ENCODE assay signal across 26 cellular contexts in the genomic region with DNA sequence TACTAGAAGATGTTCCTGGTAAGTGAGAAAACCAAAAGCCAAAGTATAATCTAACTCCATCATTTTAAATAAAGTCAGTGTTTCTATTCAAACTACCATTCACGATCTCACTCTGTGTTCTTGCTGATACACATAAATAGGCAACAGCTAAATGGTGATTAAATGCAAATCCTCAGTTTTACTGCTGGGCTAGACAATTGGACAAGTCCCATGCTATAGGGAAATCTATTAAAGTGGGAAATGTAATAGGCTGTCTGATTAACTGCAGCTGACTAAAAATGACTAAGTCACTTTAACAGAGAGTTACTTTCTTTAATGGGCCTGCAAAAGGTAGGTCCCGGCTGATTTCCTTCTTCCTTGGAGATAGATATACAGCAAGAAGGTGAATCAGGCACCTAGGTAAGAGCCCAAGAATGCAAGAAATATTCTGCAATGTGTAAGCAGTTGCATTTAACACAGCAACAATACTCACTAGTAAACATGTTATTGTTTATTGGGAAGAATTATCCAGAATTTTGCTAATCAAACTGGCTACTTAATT.
"Had no signal": no experiment of that assay in that cellular context is flagged by ENCODE, and none has a peak within 500 bp of the region (broad histone marks: within the 10 kb centered on the region; RNA-seq: fewer than 3 reads in every experiment).

No MANE protein-coding gene starts in this region.

- H3K27ac ChIP-seq: adrenal gland, body of pancreas, esophagus squamous epithelium, gastrocnemius medialis, hepatocyte, spleen, tibial nerve had no signal

- DNase-seq: activated CD4-positive, alpha-beta T cell treated with anti-CD3 and anti-CD28 coated beads for 36 hours; activated CD4-positive, alpha-beta T cell treated with anti-CD3 and anti-CD28 coated beads, Interleukin-2, amount 50 U/mL, for 4 hours; activated CD4-positive, CD25-positive, alpha-beta regulatory T cell; activated effector memory CD4-positive, alpha-beta T cell treated with anti-CD3 and anti-CD28 coated beads, Interleukin-2, amount 50 U/mL, for 16 hours; activated naive CD4-positive, alpha-beta T cell treated with anti-CD3 and anti-CD28 coated beads for 36 hours; activated naive CD8-positive, alpha-beta T cell treated with anti-CD3 and anti-CD28 coated beads for 36 hours; activated T-cell treated with anti-CD3 and anti-CD28 coated beads for 4 hours; adrenal gland; aorta; body of pancreas; caudate nucleus; cortex of kidney; esophagus squamous epithelium; gastrocnemius medialis; glutamatergic neuron; mesenchymal stem cell; naive thymus-derived CD8-positive, alpha-beta T cell; posterior cingulate gyrus; right cardiac atrium; spleen; stimulated activated naive CD4-positive, alpha-beta T cell; T-helper 1 cell had no signal

- H3K9me3 ChIP-seq: adrenal gland, body of pancreas, esophagus squamous epithelium, gastrocnemius medialis, tibial nerve had no signal

- H3K27me3 ChIP-seq: adrenal gland, body of pancreas, esophagus squamous epithelium, gastrocnemius medialis, hepatocyte, spleen, tibial nerve had no signal

- H3K79me2 ChIP-seq: hepatocyte had no signal

- H3K4me1 Mint-ChIP-seq: activated CD4-positive, alpha-beta T cell treated with anti-CD3 and anti-CD28 coated beads for 36 hours; activated naive CD8-positive, alpha-beta T cell treated with anti-CD3 and anti-CD28 coated beads for 36 hours; naive thymus-derived CD8-positive, alpha-beta T cell; neural crest cell had no signal

- ATAC-seq: activated CD4-positive, alpha-beta T cell treated with anti-CD3 and anti-CD28 coated beads for 36 hours; body of pancreas; gastrocnemius medialis; naive thymus-derived CD8-positive, alpha-beta T cell; right cardiac atrium had no signal

- H3K27ac Mint-ChIP-seq: activated CD4-positive, alpha-beta T cell treated with anti-CD3 and anti-CD28 coated beads for 36 hours; activated naive CD4-positive, alpha-beta T cell treated with anti-CD3 and anti-CD28 coated beads for 36 hours; activated naive CD8-positive, alpha-beta T cell treated with anti-CD3 and anti-CD28 coated beads for 36 hours; naive thymus-derived CD8-positive, alpha-beta T cell; T-helper 2 cell treated with Interferon-gamma antibody and Interleukin-4, amounts not matched to agents 5 μg/mL and 100 μg/mL, for 36 hours had no signal

- H3K36me3 Mint-ChIP-seq: activated naive CD8-positive, alpha-beta T cell treated with anti-CD3 and anti-CD28 coated beads for 36 hours; naive thymus-derived CD8-positive, alpha-beta T cell had no signal

- H3K4me3 ChIP-seq: adrenal gland, body of pancreas, esophagus squamous epithelium, gastrocnemius medialis, hepatocyte, spleen, tibial nerve had no signal

- H3K27me3 Mint-ChIP-seq: activated CD4-positive, alpha-beta T cell treated with anti-CD3 and anti-CD28 coated beads for 36 hours; activated naive CD8-positive, alpha-beta T cell treated with anti-CD3 and anti-CD28 coated beads for 36 hours; naive thymus-derived CD8-positive, alpha-beta T cell had no signal

- H3K4me3 Mint-ChIP-seq: activated CD4-positive, alpha-beta T cell treated with anti-CD3 and anti-CD28 coated beads for 36 hours; activated naive CD4-positive, alpha-beta T cell treated with anti-CD3 and anti-CD28 coated beads for 36 hours; activated naive CD8-positive, alpha-beta T cell treated with anti-CD3 and anti-CD28 coated beads for 36 hours; naive thymus-derived CD8-positive, alpha-beta T cell; neural crest cell; T-helper 2 cell treated with Interferon-gamma antibody and Interleukin-4, amounts not matched to agents 5 μg/mL and 100 μg/mL, for 36 hours had no signal

- H3K9me3 Mint-ChIP-seq: activated naive CD4-positive, alpha-beta T cell treated with anti-CD3 and anti-CD28 coated beads for 36 hours; activated naive CD8-positive, alpha-beta T cell treated with anti-CD3 and anti-CD28 coated beads for 36 hours; T-helper 2 cell treated with Interferon-gamma antibody and Interleukin-4, amounts not matched to agents 5 μg/mL and 100 μg/mL, for 36 hours had no signal

- H3K36me3 ChIP-seq: adrenal gland, esophagus squamous epithelium, gastrocnemius medialis, spleen, tibial nerve had no signal

- H2AFZ ChIP-seq: hepatocyte had no signal

- H3K4me1 ChIP-seq: adrenal gland, body of pancreas, gastrocnemius medialis, spleen, tibial nerve had no signal

- H3K4me2 ChIP-seq: hepatocyte had no signal
